ENCODE assay signal across 40 cellular contexts in genomic region chr14:86065407-86065806, GRCh38.
"Had no signal": no experiment of that assay in that cellular context is flagged by ENCODE, and none has a peak within 500 bp of the region (broad histone marks: within the 10 kb centered on the region; RNA-seq: fewer than 3 reads in every experiment).

No MANE protein-coding gene starts in this region.

- H3K4me1 ChIP-seq: adrenal gland, ascending aorta, body of pancreas, breast epithelium had no signal

- H3K4me3 ChIP-seq: adrenal gland, ascending aorta, body of pancreas, breast epithelium, cardiac muscle cell had no signal

- ATAC-seq: activated naive CD4-positive, alpha-beta T cell treated with anti-CD3 and anti-CD28 coated beads, Interleukin-2, amount 50 U/mL, for 72 hours; activated naive CD8-positive, alpha-beta T cell treated with anti-CD3 and anti-CD28 coated beads, Interleukin-2, amount 50 U/mL, for 24 hours; activated T-cell treated with anti-CD3 and anti-CD28 coated beads, Interleukin-2, amount 50 U/mL, for 4 hours; activated T-cell treated with anti-CD3 and anti-CD28 coated beads, Interleukin-2, amount 50 U/mL, for 72 hours; activated T-helper 17 cell treated with anti-CD3 and anti-CD28 coated beads, Interleukin-2, amount 50 U/mL, for 72 hours; body of pancreas had no signal

- H3K27me3 ChIP-seq: adrenal gland, ascending aorta, body of pancreas, brain microvascular endothelial cell, breast epithelium, cardiac muscle cell had no signal

- H3K36me3 ChIP-seq: adrenal gland, ascending aorta, brain microvascular endothelial cell, breast epithelium, cardiac muscle cell had no signal

- H3K27ac Mint-ChIP-seq: activated naive CD4-positive, alpha-beta T cell treated with anti-CD3 and anti-CD28 coated beads for 36 hours; activated naive CD4-positive, alpha-beta T cell treated with anti-CD3 and anti-CD28 coated beads, Interleukin-2, amount 10 ng/mL, durations not matched to agents 7 days and 5 days; activated naive CD4-positive, alpha-beta T cell treated with anti-CD3 and anti-CD28 coated beads, Interleukin-2, amount 50 U/mL, for 24 hours; activated naive CD4-positive, alpha-beta T cell treated with anti-CD3 and anti-CD28 coated beads, Interleukin-2, amount 50 U/mL, for 72 hours; activated naive CD8-positive, alpha-beta T cell; activated naive CD8-positive, alpha-beta T cell treated with anti-CD3 and anti-CD28 coated beads for 36 hours; activated naive CD8-positive, alpha-beta T cell treated with anti-CD3 and anti-CD28 coated beads, Interleukin-2, amount 10 ng/mL, durations not matched to agents 7 days and 5 days; activated naive CD8-positive, alpha-beta T cell treated with anti-CD3 and anti-CD28 coated beads, Interleukin-2, amount 50 U/mL, for 24 hours; activated T-cell treated with anti-CD3 and anti-CD28 coated beads, Interleukin-2, amount 50 U/mL, for 24 hours; activated T-cell treated with anti-CD3 and anti-CD28 coated beads, Interleukin-2, amount 50 U/mL, for 72 hours; activated T-helper 1 cell treated with anti-CD3 and anti-CD28 coated beads, Interleukin-12 subunit alpha, Interleukin-12 subunit beta, Interleukin-2, Interleukin-4 antibody, amounts not matched to agents 30 ng/mL and 10 ng/mL and 1 ng/mL, durations not matched to agents 14 hours and 24 hours and 36 hours; activated T-helper 17 cell treated with anti-CD3 and anti-CD28 coated beads, Interleukin-2, amount 50 U/mL, for 72 hours; activated T-helper 2 cell treated with anti-CD3 and anti-CD28 coated beads, Interferon-gamma antibody, Interleukin-2, Interleukin-4, amounts not matched to agents 10 μg/mL and 5 μg/mL and 100 μg/mL, durations not matched to agents 14 hours and 24 hours and 36 hours had no signal

- H3K9me3 ChIP-seq: adrenal gland, ascending aorta, body of pancreas, breast epithelium had no signal

- H3K27ac ChIP-seq: adrenal gland, ascending aorta, body of pancreas, brain microvascular endothelial cell, breast epithelium, cardiac muscle cell had no signal

- H3K4me3 Mint-ChIP-seq: activated naive CD4-positive, alpha-beta T cell treated with anti-CD3 and anti-CD28 coated beads for 36 hours; activated naive CD4-positive, alpha-beta T cell treated with anti-CD3 and anti-CD28 coated beads, Interleukin-2, amount 10 ng/mL, durations not matched to agents 7 days and 5 days; activated naive CD4-positive, alpha-beta T cell treated with anti-CD3 and anti-CD28 coated beads, Interleukin-2, amount 50 U/mL, for 24 hours; activated naive CD8-positive, alpha-beta T cell; activated naive CD8-positive, alpha-beta T cell treated with anti-CD3 and anti-CD28 coated beads for 36 hours; activated naive CD8-positive, alpha-beta T cell treated with anti-CD3 and anti-CD28 coated beads, Interleukin-2, amount 10 ng/mL, durations not matched to agents 7 days and 5 days; activated naive CD8-positive, alpha-beta T cell treated with anti-CD3 and anti-CD28 coated beads, Interleukin-2, amount 50 U/mL, for 24 hours; activated T-cell treated with anti-CD3 and anti-CD28 coated beads, Interleukin-2, amount 50 U/mL, for 24 hours; activated T-cell treated with anti-CD3 and anti-CD28 coated beads, Interleukin-2, amount 50 U/mL, for 4 hours; activated T-cell treated with anti-CD3 and anti-CD28 coated beads, Interleukin-2, amount 50 U/mL, for 72 hours; activated T-helper 1 cell treated with anti-CD3 and anti-CD28 coated beads, Interleukin-12 subunit alpha, Interleukin-12 subunit beta, Interleukin-2, Interleukin-4 antibody, amounts not matched to agents 30 ng/mL and 10 ng/mL and 1 ng/mL, durations not matched to agents 14 hours and 24 hours and 36 hours; activated T-helper 17 cell treated with anti-CD3 and anti-CD28 coated beads, Interleukin-2, amount 50 U/mL, for 72 hours; central memory CD8-positive, alpha-beta T cell had no signal

- H3K27me3 Mint-ChIP-seq: activated naive CD4-positive, alpha-beta T cell treated with anti-CD3 and anti-CD28 coated beads, Interleukin-2, amount 10 ng/mL, durations not matched to agents 7 days and 5 days; activated naive CD4-positive, alpha-beta T cell treated with anti-CD3 and anti-CD28 coated beads, Interleukin-2, amount 50 U/mL, for 24 hours; activated naive CD8-positive, alpha-beta T cell; activated naive CD8-positive, alpha-beta T cell treated with anti-CD3 and anti-CD28 coated beads for 36 hours; activated naive CD8-positive, alpha-beta T cell treated with anti-CD3 and anti-CD28 coated beads, Interleukin-2, amount 10 ng/mL, durations not matched to agents 7 days and 5 days; activated naive CD8-positive, alpha-beta T cell treated with anti-CD3 and anti-CD28 coated beads, Interleukin-2, amount 50 U/mL, for 24 hours; activated T-cell treated with anti-CD3 and anti-CD28 coated beads, Interleukin-2, amount 50 U/mL, for 24 hours; activated T-helper 17 cell treated with anti-CD3 and anti-CD28 coated beads, Interleukin-2, amount 50 U/mL, for 72 hours; brain; central memory CD8-positive, alpha-beta T cell had no signal

- DNase-seq: activated effector memory CD4-positive, alpha-beta T cell treated with anti-CD3 and anti-CD28 coated beads, Interleukin-2, amount 50 U/mL, for 16 hours; activated effector memory CD4-positive, alpha-beta T cell treated with Interleukin-2 at 50 U/mL for 16 hours; activated gamma-delta T cell; activated gamma-delta T cell treated with Interleukin-2 at 50 U/mL for 16 hours; activated naive CD4-positive, alpha-beta T cell; activated naive CD4-positive, alpha-beta T cell treated with anti-CD3 and anti-CD28 coated beads for 36 hours; activated naive CD4-positive, alpha-beta T cell treated with anti-CD3 and anti-CD28 coated beads, Interleukin-2, amount 10 ng/mL, durations not matched to agents 7 days and 5 days; activated naive CD4-positive, alpha-beta T cell treated with anti-CD3 and anti-CD28 coated beads, Interleukin-2, amount 50 U/mL, for 16 hours; activated naive CD4-positive, alpha-beta T cell treated with Interleukin-2 at 50 U/mL for 16 hours; activated naive CD8-positive, alpha-beta T cell treated with anti-CD3 and anti-CD28 coated beads for 36 hours; activated naive CD8-positive, alpha-beta T cell treated with anti-CD3 and anti-CD28 coated beads, Interleukin-2, amount 10 ng/mL, durations not matched to agents 7 days and 5 days; activated naive CD8-positive, alpha-beta T cell treated with anti-CD3 and anti-CD28 coated beads, Interleukin-2, amount 50 U/mL, for 24 hours; activated T-cell treated with anti-CD3 and anti-CD28 coated beads, Interleukin-2, amount 50 U/mL, for 1 hour; activated T-cell treated with anti-CD3 and anti-CD28 coated beads, Interleukin-2, amount 50 U/mL, for 24 hours; activated T-cell treated with anti-CD3 and anti-CD28 coated beads, Interleukin-2, amount 50 U/mL, for 4 hours; activated T-cell treated with anti-CD3 and anti-CD28 coated beads, Interleukin-2, amount 50 U/mL, for 48 hours; activated T-cell treated with anti-CD3 and anti-CD28 coated beads, Interleukin-2, amount 50 U/mL, for 72 hours; adrenal gland; amniotic stem cell; amygdala; anterior cingulate cortex; aorta; body of pancreas; brain microvascular endothelial cell; caudate nucleus; central memory CD4-positive, alpha-beta T cell; cerebellar nuclear complex had no signal

- H3K4me1 Mint-ChIP-seq: activated naive CD4-positive, alpha-beta T cell treated with anti-CD3 and anti-CD28 coated beads, Interleukin-2, amount 10 ng/mL, durations not matched to agents 7 days and 5 days; activated naive CD4-positive, alpha-beta T cell treated with anti-CD3 and anti-CD28 coated beads, Interleukin-2, amount 50 U/mL, for 24 hours; activated naive CD8-positive, alpha-beta T cell treated with anti-CD3 and anti-CD28 coated beads for 36 hours; activated naive CD8-positive, alpha-beta T cell treated with anti-CD3 and anti-CD28 coated beads, Interleukin-2, amount 10 ng/mL, durations not matched to agents 7 days and 5 days; activated naive CD8-positive, alpha-beta T cell treated with anti-CD3 and anti-CD28 coated beads, Interleukin-2, amount 50 U/mL, for 24 hours; activated T-helper 17 cell treated with anti-CD3 and anti-CD28 coated beads, Interleukin-2, amount 50 U/mL, for 72 hours; brain; central memory CD8-positive, alpha-beta T cell had no signal

- H3K36me3 Mint-ChIP-seq: activated naive CD4-positive, alpha-beta T cell treated with anti-CD3 and anti-CD28 coated beads, Interleukin-2, amount 10 ng/mL, durations not matched to agents 7 days and 5 days; activated naive CD4-positive, alpha-beta T cell treated with anti-CD3 and anti-CD28 coated beads, Interleukin-2, amount 50 U/mL, for 24 hours; activated naive CD4-positive, alpha-beta T cell treated with anti-CD3 and anti-CD28 coated beads, Interleukin-2, amount 50 U/mL, for 72 hours; activated naive CD8-positive, alpha-beta T cell treated with anti-CD3 and anti-CD28 coated beads, Interleukin-2, amount 10 ng/mL, durations not matched to agents 7 days and 5 days; brain had no signal

- FAIRE-seq: astrocyte, bronchial epithelial cell had no signal

- H3K9me3 Mint-ChIP-seq: activated naive CD4-positive, alpha-beta T cell treated with anti-CD3 and anti-CD28 coated beads, Interleukin-2, amount 50 U/mL, for 24 hours; activated T-cell treated with anti-CD3 and anti-CD28 coated beads, Interleukin-2, amount 50 U/mL, for 72 hours; activated T-helper 17 cell treated with anti-CD3 and anti-CD28 coated beads, Interleukin-2, amount 50 U/mL, for 72 hours; central memory CD8-positive, alpha-beta T cell had no signal
